Comparison of ENCODE assay signal across 30 cellular contexts in genomic region chr2:189181706-189182105, GRCh38.
"Had no signal": no experiment of that assay in that cellular context is flagged by ENCODE, and none has a peak within 500 bp of the region (broad histone marks: within the 10 kb centered on the region; RNA-seq: fewer than 3 reads in every experiment).

No MANE protein-coding gene starts in this region.

- H3K4me2 ChIP-seq: PC-9 had no signal

- ATAC-seq: activated naive CD4-positive, alpha-beta T cell treated with anti-CD3 and anti-CD28 coated beads, Interleukin-2, amount 50 U/mL, for 72 hours; activated T-cell treated with anti-CD3 and anti-CD28 coated beads, Interleukin-2, amount 50 U/mL, for 4 hours; body of pancreas; WTC11 had no signal

- H3K27me3 ChIP-seq: adrenal gland, body of pancreas, breast epithelium had no signal

- H3K36me3 ChIP-seq: adrenal gland, breast epithelium had no signal

- H3K27ac Mint-ChIP-seq: activated CD4-positive, alpha-beta memory T cell treated with anti-CD3 and anti-CD28 coated beads for 36 hours; activated naive CD4-positive, alpha-beta T cell treated with anti-CD3 and anti-CD28 coated beads for 36 hours; activated naive CD4-positive, alpha-beta T cell treated with anti-CD3 and anti-CD28 coated beads, Interleukin-2, amount 50 U/mL, for 72 hours; activated T-helper 1 cell treated with anti-CD3 and anti-CD28 coated beads, Interleukin-12 subunit alpha, Interleukin-12 subunit beta, Interleukin-2, Interleukin-4 antibody, amounts not matched to agents 30 ng/mL and 10 ng/mL and 1 ng/mL, durations not matched to agents 14 hours and 24 hours and 36 hours; WTC11 had no signal

- H3K36me3 Mint-ChIP-seq: activated CD4-positive, alpha-beta memory T cell treated with anti-CD3 and anti-CD28 coated beads for 36 hours; activated naive CD4-positive, alpha-beta T cell treated with anti-CD3 and anti-CD28 coated beads, Interleukin-2, amount 50 U/mL, for 72 hours; WTC11 had no signal

- H3K4me3 ChIP-seq: adrenal gland, body of pancreas, breast epithelium, PC-9 had no signal

- H3K4me3 Mint-ChIP-seq: activated CD4-positive, alpha-beta memory T cell treated with anti-CD3 and anti-CD28 coated beads for 36 hours; activated naive CD4-positive, alpha-beta T cell treated with anti-CD3 and anti-CD28 coated beads for 36 hours; activated T-cell treated with anti-CD3 and anti-CD28 coated beads, Interleukin-2, amount 50 U/mL, for 4 hours; activated T-helper 1 cell treated with anti-CD3 and anti-CD28 coated beads, Interleukin-12 subunit alpha, Interleukin-12 subunit beta, Interleukin-2, Interleukin-4 antibody, amounts not matched to agents 30 ng/mL and 10 ng/mL and 1 ng/mL, durations not matched to agents 14 hours and 24 hours and 36 hours; WTC11 had no signal

- H2AFZ ChIP-seq: PC-9 had no signal

- H3K27ac ChIP-seq: adrenal gland, body of pancreas, breast epithelium, PC-9 had no signal

- DNase-seq: activated CD4-positive, alpha-beta memory T cell treated with anti-CD3 and anti-CD28 coated beads for 36 hours; activated CD4-positive, alpha-beta T cell treated with anti-CD3 and anti-CD28 coated beads for 4 hours; activated CD4-positive, alpha-beta T cell treated with anti-CD3 and anti-CD28 coated beads, Interleukin-2, amount 50 U/mL, for 1 hour; activated CD4-positive, CD25-positive, alpha-beta regulatory T cell treated with anti-CD3 and anti-CD28 coated beads, Interleukin-2, amount 50 U/mL, for 72 hours; activated CD8-positive, alpha-beta memory T cell treated with anti-CD3 and anti-CD28 coated beads, Interleukin-2, amount 50 U/mL, for 4 hours; activated gamma-delta T cell treated with Interleukin-2 at 50 U/mL for 16 hours; activated naive CD4-positive, alpha-beta T cell treated with anti-CD3 and anti-CD28 coated beads for 36 hours; activated T-cell treated with anti-CD3 and anti-CD28 coated beads for 4 hours; activated T-cell treated with anti-CD3 and anti-CD28 coated beads, Interleukin-2, amount 50 U/mL, for 4 hours; adrenal gland; body of pancreas; MM.1S; NCI-H1092 treated with DMSO at 0.1 percent for 48 hours; NCI-H1417; NCI-H146; NCI-H187; NCI-H2029 treated with DMSO at 0.1 percent for 48 hours; NCI-H2107; NCI-H2171; NCI-H510A; NCI-H526; NCI-H748 treated with DMSO at 0.1 percent for 48 hours; NK-92 treated with Interleukin-12 subunit alpha and Interleukin-12 subunit beta, amount 100 ng/mL, for 24 hours; PC-9; Right ventricle myocardium superior; T1000 had no signal

- H3K9me3 ChIP-seq: adrenal gland, body of pancreas, breast epithelium had no signal

- H3K4me1 ChIP-seq: adrenal gland, breast epithelium had no signal

- H3K9me3 Mint-ChIP-seq: activated CD4-positive, alpha-beta memory T cell treated with anti-CD3 and anti-CD28 coated beads for 36 hours; activated naive CD4-positive, alpha-beta T cell treated with anti-CD3 and anti-CD28 coated beads for 36 hours; activated naive CD4-positive, alpha-beta T cell treated with anti-CD3 and anti-CD28 coated beads, Interleukin-2, amount 50 U/mL, for 72 hours; activated T-cell treated with anti-CD3 and anti-CD28 coated beads, Interleukin-2, amount 50 U/mL, for 4 hours; activated T-helper 1 cell treated with anti-CD3 and anti-CD28 coated beads, Interleukin-12 subunit alpha, Interleukin-12 subunit beta, Interleukin-2, Interleukin-4 antibody, amounts not matched to agents 30 ng/mL and 10 ng/mL and 1 ng/mL, durations not matched to agents 14 hours and 24 hours and 36 hours; WTC11 had no signal
